Comparison of ENCODE assay signal across 14 cellular contexts in genomic region chr19:923551-924211, GRCh38. TPM values are rescaled to one million over a fixed set of nuclear protein-coding genes. Genes with fewer than 3 reads are reported as not detected.
DNase-seq lines count a peak whose midpoint lies in the region; ATAC-seq and TF ChIP-seq lines count a peak whose summit lies in the region.
"Had no signal": no experiment of that assay in that cellular context is flagged by ENCODE, and none has a peak within 500 bp of the region (broad histone marks: within the 10 kb centered on the region; RNA-seq: fewer than 3 reads in every experiment).

No MANE protein-coding gene starts in this region.

- POLR2A ChIA-PET in RWPE1 (lab: Yijun Ruan, JAX; ENCODE audit: low non-redundant PET), result interaction anchor here (0.5 to 2.0 kb wide), 3 partner anchors 33 to 64 kb away, joined by 4 to 9 read pairs (median 4); partner anchors contain the start of gene WDR18

- no peak for DNase-seq in activated naive CD4-positive, alpha-beta T cell treated with anti-CD3 and anti-CD28 coated beads, Interleukin-2, amount 50 U/mL, for 72 hours (ENCODE audit: low spot score in 2 of 2)
- no peak for DNase-seq in RWPE1 (ENCODE audit: low spot score)
- no peak for DNase-seq in hepatocyte (ENCODE audit: low spot score)
- DNase-seq in SHP77 treated with DMSO at 0.1 percent for 48 hours (lab: John Stamatoyannopoulos, UW), result no peak
- DNase-seq in Right ventricle myocardium inferior (ENCODE audit: missing footprints), result no peak
- DNase-seq: activated CD4-positive, CD25-positive, alpha-beta regulatory T cell; activated gamma-delta T cell treated with Interleukin-2 at 50 U/mL for 16 hours; esophagus squamous epithelium; NCI-H2081; retina; SIG-M5 had no signal

- H3K4me3 Mint-ChIP-seq in activated naive CD4-positive, alpha-beta T cell treated with anti-CD3 and anti-CD28 coated beads, Interleukin-2, amount 50 U/mL, for 24 hours, result peak overlapping the region; percentile 66
- H3K4me3 Mint-ChIP-seq in stimulated activated memory B cell treated with anti-CD40 and anti-IgM and Interleukin-4, amounts not matched to agents 10 μg/mL and 1 μg/mL and 100 μg/mL, for 72 hours, result peak overlapping the region; percentile 91

- no peaks in the 10 kb centered on the region for H3K9me3 Mint-ChIP-seq in activated naive CD4-positive, alpha-beta T cell treated with anti-CD3 and anti-CD28 coated beads, Interleukin-2, amount 50 U/mL, for 24 hours
- no peaks in the 10 kb centered on the region for H3K9me3 Mint-ChIP-seq in activated naive CD4-positive, alpha-beta T cell treated with anti-CD3 and anti-CD28 coated beads, Interleukin-2, amount 50 U/mL, for 72 hours
- H3K9me3 Mint-ChIP-seq in stimulated activated memory B cell treated with anti-CD40 and anti-IgM and Interleukin-4, amounts not matched to agents 10 μg/mL and 1 μg/mL and 100 μg/mL, for 72 hours, result no peaks in the 10 kb centered on the region

- TF ChIP-seq CTCF in RWPE1 (conservative IDR thresholded peaks at IDR 0.05; ENCODE audit: low read depth) (no peak), hepatocyte (IDR thresholded peaks at IDR 0.05; ENCODE audit: poor library complexity) (no peak)

- intact Hi-C loops in Right ventricle myocardium inferior (cut with DNase I), result loop anchor here (10.0 kb wide), 1 partner anchor 321 kb away; the partner anchor contains the start of genes ATP5F1D and MIDN

- H3K27me3 Mint-ChIP-seq in activated naive CD4-positive, alpha-beta T cell treated with anti-CD3 and anti-CD28 coated beads, Interleukin-2, amount 50 U/mL, for 24 hours, result no peaks in the 10 kb centered on the region
- no peaks in the 10 kb centered on the region for H3K27me3 Mint-ChIP-seq in stimulated activated memory B cell treated with anti-CD40 and anti-IgM and Interleukin-4, amounts not matched to agents 10 μg/mL and 1 μg/mL and 100 μg/mL, for 72 hours

- CTCF ChIA-PET in RWPE1 (lab: Yijun Ruan, JAX), result interaction anchor here (0.6 to 1.5 kb wide), 7 partner anchors 12 to 972 kb away, joined by 3 to 8 read pairs (median 3); partner anchors contain the start of gene WDR18

- no peak overlapping the region for H3K27ac Mint-ChIP-seq in activated naive CD4-positive, alpha-beta T cell treated with anti-CD3 and anti-CD28 coated beads, Interleukin-2, amount 50 U/mL, for 24 hours
- H3K27ac Mint-ChIP-seq in activated naive CD4-positive, alpha-beta T cell treated with anti-CD3 and anti-CD28 coated beads, Interleukin-2, amount 50 U/mL, for 72 hours, result no peak overlapping the region
- peak overlapping the region; percentile 89 for H3K27ac Mint-ChIP-seq in stimulated activated memory B cell treated with anti-CD40 and anti-IgM and Interleukin-4, amounts not matched to agents 10 μg/mL and 1 μg/mL and 100 μg/mL, for 72 hours

- H3K4me1 Mint-ChIP-seq in activated naive CD4-positive, alpha-beta T cell treated with anti-CD3 and anti-CD28 coated beads, Interleukin-2, amount 50 U/mL, for 24 hours, result peaks cover 16% of the 10 kb centered on the region
- peaks cover 41% of the 10 kb centered on the region for H3K4me1 Mint-ChIP-seq in stimulated activated memory B cell treated with anti-CD40 and anti-IgM and Interleukin-4, amounts not matched to agents 10 μg/mL and 1 μg/mL and 100 μg/mL, for 72 hours

- no peaks in the 10 kb centered on the region for H3K36me3 ChIP-seq in hepatocyte (replicated peaks; ENCODE audit: insufficient read depth, low read depth)
- H3K36me3 ChIP-seq: esophagus squamous epithelium had no signal

- H3K27ac ChIP-seq in RWPE1, result peak overlapping the region; percentile 28
- no peak overlapping the region for H3K27ac ChIP-seq in hepatocyte

- peaks cover 16% of the 10 kb centered on the region for H3K27me3 ChIP-seq in hepatocyte

- no peaks in the 10 kb centered on the region for H3K9me3 ChIP-seq in hepatocyte (ENCODE audit: low read depth)
- H3K9me3 ChIP-seq: esophagus squamous epithelium had no signal

- peaks cover 43% of the 10 kb centered on the region for H3K79me2 ChIP-seq in hepatocyte

- H3K36me3 Mint-ChIP-seq in activated naive CD4-positive, alpha-beta T cell treated with anti-CD3 and anti-CD28 coated beads, Interleukin-2, amount 50 U/mL, for 24 hours, result no peaks in the 10 kb centered on the region
- peaks cover 0 to 16% of the 10 kb centered on the region in 2 donors for H3K36me3 Mint-ChIP-seq in activated naive CD4-positive, alpha-beta T cell treated with anti-CD3 and anti-CD28 coated beads, Interleukin-2, amount 50 U/mL, for 72 hours
- H3K36me3 Mint-ChIP-seq in stimulated activated memory B cell treated with anti-CD40 and anti-IgM and Interleukin-4, amounts not matched to agents 10 μg/mL and 1 μg/mL and 100 μg/mL, for 72 hours, result no peaks in the 10 kb centered on the region

- H3K9me2 ChIP-seq in hepatocyte (replicated peaks; ENCODE audit: insufficient read depth), result no peaks in the 10 kb centered on the region

- peak overlapping the region; percentile 89 for H3K4me2 ChIP-seq in hepatocyte

- WGBS in hepatocyte (ENCODE audit: low lambda C conversion rate, missing lambda C conversion rate), result 86% methylated on average over 13 of the region's 13 CpGs

- H2AFZ ChIP-seq in hepatocyte, result no peak overlapping the region

- peaks cover 19% of the 10 kb centered on the region for H3K4me1 ChIP-seq in hepatocyte (ENCODE audit: insufficient read depth)

- H4K20me1 ChIP-seq in hepatocyte (ENCODE audit: insufficient read depth, poor library complexity, severe bottlenecking), result peaks cover 10% of the 10 kb centered on the region

- ATAC-seq in activated naive CD4-positive, alpha-beta T cell treated with anti-CD3 and anti-CD28 coated beads, Interleukin-2, amount 50 U/mL, for 72 hours, result no peak
- no peak for ATAC-seq in stimulated activated memory B cell treated with anti-CD40 and anti-IgM and Interleukin-4, amounts not matched to agents 10 μg/mL and 1 μg/mL and 100 μg/mL, for 72 hours
- no peak for ATAC-seq in GM21786 (IDR thresholded peaks at IDR 0.05; ENCODE audit: unreplicated experiment)
- ATAC-seq in Right ventricle myocardium inferior, result no peak

- H3K4me3 ChIP-seq in hepatocyte, result no peak overlapping the region

RNA-seq across cellular contexts. Expression of gene ARID3A, which starts 2.2 kb away (rescaled TPM):
- 10 to 100 TPM; 22.4 to 35.7 TPM for total RNA-seq in activated naive CD4-positive, alpha-beta T cell treated with anti-CD3 and anti-CD28 coated beads, Interleukin-2, amount 50 U/mL, for 72 hours
- total RNA-seq in hepatocyte, result 95.9 and 122 TPM in 2 replicates
- polyA plus RNA-seq in hepatocyte, result 180 and 203 TPM in 2 replicates
- 6.7 TPM for total RNA-seq in Right ventricle myocardium inferior

RNA-seq across cellular contexts. Expression of gene KISS1R, which starts 6.5 kb away (rescaled TPM):
- total RNA-seq in activated naive CD4-positive, alpha-beta T cell treated with anti-CD3 and anti-CD28 coated beads, Interleukin-2, amount 50 U/mL, for 72 hours, result 10 to 100 TPM; 10.9 to 32.4 TPM
- total RNA-seq in hepatocyte (1.3 and 1.4 TPM in 2 replicates), Right ventricle myocardium inferior (not detected)
- 2.1 and 4.2 TPM in 2 replicates for polyA plus RNA-seq in hepatocyte

RNA-seq across cellular contexts. Expression of gene R3HDM4, which starts 10.7 kb away (rescaled TPM):
- 100 to 1,000 TPM in 1 of 2 donors, 10 to 100 TPM in 1; 98.3 to 102 TPM for total RNA-seq in activated naive CD4-positive, alpha-beta T cell treated with anti-CD3 and anti-CD28 coated beads, Interleukin-2, amount 50 U/mL, for 72 hours
- total RNA-seq in hepatocyte, result 42.2 and 44.1 TPM in 2 replicates
- 86.6 and 88.2 TPM in 2 replicates for polyA plus RNA-seq in hepatocyte
- 21.9 TPM for total RNA-seq in Right ventricle myocardium inferior

RNA-seq across cellular contexts. Expression of gene RNU6-9, which starts 30.4 kb away (rescaled TPM):
- total RNA-seq in activated naive CD4-positive, alpha-beta T cell treated with anti-CD3 and anti-CD28 coated beads, Interleukin-2, amount 50 U/mL, for 72 hours, result not detected
- total RNA-seq in hepatocyte, result not detected in 2 replicates
- polyA plus RNA-seq in hepatocyte, result not detected in 2 replicates
- not detected for total RNA-seq in Right ventricle myocardium inferior
- total RNA-seq: esophagus squamous epithelium had no signal

RNA-seq across cellular contexts. Expression of gene MED16, which starts 30.7 kb away (rescaled TPM):
- 10 to 100 TPM; 42.0 to 61.8 TPM for total RNA-seq in activated naive CD4-positive, alpha-beta T cell treated with anti-CD3 and anti-CD28 coated beads, Interleukin-2, amount 50 U/mL, for 72 hours
- total RNA-seq in hepatocyte (24.4 and 32.1 TPM in 2 replicates), Right ventricle myocardium inferior (23.5 TPM)
- polyA plus RNA-seq in hepatocyte, result 80.9 and 111 TPM in 2 replicates
